ENCODE assay signal across 15 cellular contexts in genomic region chr6:158865769-158866168, GRCh38.
"Had no signal": no experiment of that assay in that cellular context is flagged by ENCODE, and none has a peak within 500 bp of the region (broad histone marks: within the 10 kb centered on the region; RNA-seq: fewer than 3 reads in every experiment).

No MANE protein-coding gene starts in this region.

- H3K4me3 ChIP-seq: gastroesophageal sphincter, hepatocyte, testis had no signal

- FAIRE-seq: TTC549 had no signal

- DNase-seq: activated CD4-positive, alpha-beta T cell treated with anti-CD3 and anti-CD28 coated beads, Interleukin-2, amount 50 U/mL, for 4 hours; activated gamma-delta T cell; activated naive CD8-positive, alpha-beta T cell treated with anti-CD3 and anti-CD28 coated beads for 36 hours; activated T-cell treated with anti-CD3 and anti-CD28 coated beads, Interleukin-2, amount 50 U/mL, for 4 hours; brain microvascular endothelial cell; effector memory CD8-positive, alpha-beta T cell; left ventricle myocardium superior; mesendoderm; stimulated activated CD4-positive, alpha-beta T cell treated with anti-CD3 and anti-CD28 coated beads, Interleukin-4, amount 100 ng/mL, for 1 hour; stimulated activated CD8-positive, alpha-beta memory T cell treated with anti-CD3 and anti-CD28 coated beads, Interleukin-4, amount 100 ng/mL, for 48 hours; stimulated activated naive CD8-positive, alpha-beta T cell treated with anti-CD3 and anti-CD28 coated beads, Interleukin-15, amount 100 ng/mL, for 72 hours; testis had no signal

- H3K4me2 ChIP-seq: hepatocyte had no signal

- H2AFZ ChIP-seq: hepatocyte had no signal

- H3K27me3 ChIP-seq: brain microvascular endothelial cell, gastroesophageal sphincter, hepatocyte, testis had no signal

- H3K4me1 ChIP-seq: testis had no signal

- H3K27ac ChIP-seq: brain microvascular endothelial cell, gastroesophageal sphincter, hepatocyte, testis had no signal

- ATAC-seq: activated T-cell treated with anti-CD3 and anti-CD28 coated beads, Interleukin-2, amount 50 U/mL, for 4 hours; effector memory CD8-positive, alpha-beta T cell; gastroesophageal sphincter; left ventricle myocardium superior; stimulated activated naive CD8-positive, alpha-beta T cell treated with anti-CD3 and anti-CD28 coated beads, Interleukin-15, amount 100 ng/mL, for 72 hours had no signal

- H3K36me3 ChIP-seq: brain microvascular endothelial cell, gastroesophageal sphincter had no signal

- H3K9me3 ChIP-seq: gastroesophageal sphincter, testis had no signal
